Comparison of ENCODE assay signal across 12 cellular contexts in the genomic region with DNA sequence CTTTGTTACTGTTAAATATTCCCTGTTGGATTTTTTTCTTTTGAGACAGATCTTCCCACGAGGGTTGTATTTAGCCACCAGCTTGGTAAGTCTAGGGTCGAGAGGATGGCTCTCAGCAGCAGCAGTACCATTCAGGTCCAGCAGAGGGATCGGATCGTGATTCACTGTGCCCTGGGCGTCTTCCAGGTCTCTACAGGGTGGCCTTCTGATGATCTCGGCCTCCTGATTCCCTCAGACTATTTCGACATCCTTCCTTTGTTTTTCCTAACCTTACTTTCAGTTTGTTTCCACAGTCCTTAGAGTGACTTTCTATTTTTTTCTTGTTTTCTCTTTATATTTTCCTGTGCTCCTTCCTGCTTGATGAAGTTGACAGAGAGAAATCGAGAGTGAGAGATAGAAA.
DNase-seq lines count a peak whose midpoint lies in the region; ATAC-seq, FAIRE-seq and TF ChIP-seq lines count a peak whose summit lies in the region.
"Had no signal": no experiment of that assay in that cellular context is flagged by ENCODE, and none has a peak within 500 bp of the region (broad histone marks: within the 10 kb centered on the region; RNA-seq: fewer than 3 reads in every experiment).

No MANE protein-coding gene starts in this region.

- no peak overlapping the region for H3K18ac ChIP-seq in H1 (ENCODE audit: extremely low read depth, low read length)

- H3K9ac ChIP-seq in H1 (replicated peaks in 1 of 4; ENCODE audit: extremely low read depth in 1 of 4, low read depth in 3 of 4, low read length in 3 of 4), result no peak overlapping the region
- H3K9ac ChIP-seq: parathyroid adenoma had no signal

- peaks cover 85 to 86% of the 10 kb centered on the region in 2 donors for H3K9me3 Mint-ChIP-seq in stimulated activated naive CD8-positive, alpha-beta T cell treated with anti-CD3 and anti-CD28 coated beads, Interleukin-15, amount 100 ng/mL, for 72 hours

- no peak overlapping the region for H2AFZ ChIP-seq in H1 (ENCODE audit: low read length)
- H2AFZ ChIP-seq: parathyroid adenoma had no signal

- no peak overlapping the region for H2BK120ac ChIP-seq in H1 (replicated peaks; ENCODE audit: low read depth, low read length)

- no peak overlapping the region for H3K4me3 ChIP-seq in NB4 (ENCODE audit: low read depth, low read length)
- H3K4me3 ChIP-seq in H1 (ENCODE audit: extremely low read depth in 1 of 4, insufficient read depth in 2 of 4, low read depth in 3 of 4, low read length in 4 of 4), result no peak overlapping the region

- H3K56ac ChIP-seq in H1 (replicated peaks; ENCODE audit: insufficient read length, low read depth, low read length), result no peak overlapping the region

- ATAC-seq in stimulated activated naive CD8-positive, alpha-beta T cell treated with anti-CD3 and anti-CD28 coated beads, Interleukin-15, Interleukin-2, amounts not matched to agents 100 U/mL and 50 U/mL, for 24 hours, result no peak
- no peak for ATAC-seq in stimulated activated naive CD8-positive, alpha-beta T cell treated with anti-CD3 and anti-CD28 coated beads, Interleukin-15, amount 100 ng/mL, for 72 hours
- ATAC-seq in GM19328 (IDR thresholded peaks at IDR 0.05; ENCODE audit: unreplicated experiment), result no peak

- TF ChIP-seq CTCF in NB4 (IDR thresholded peaks at IDR 0.05; ENCODE audit: low read depth, low read length) (peak; percentile 30), H1 (IDR thresholded peaks at IDR 0.05; ENCODE audit: control extremely low read depth in 1 of 3, insufficient read depth in 1 of 3, low read depth in 1 of 3, low read length in 3 of 3) (peak; percentile 42 to 67 (median 61); a peak in 3 of 4 replicates)

- H3K4me1 ChIP-seq in H1 (replicated peaks in 1 of 4; ENCODE audit: control insufficient read depth in 3 of 4, insufficient read depth in 4 of 4, low read length in 3 of 4), result no peaks in the 10 kb centered on the region
- H3K4me1 ChIP-seq: parathyroid adenoma had no signal

- H2BK12ac ChIP-seq in H1 (ENCODE audit: low read depth, low read length), result no peak overlapping the region

- H2AK5ac ChIP-seq in H1 (ENCODE audit: low read depth, low read length), result no peak overlapping the region

- no peak overlapping the region for H2BK5ac ChIP-seq in H1 (ENCODE audit: low read depth, low read length)

- no peak overlapping the region for H4K8ac ChIP-seq in H1 (ENCODE audit: extremely low read depth, insufficient read depth, low read length)

- peak; percentile 8 for DNase-seq in stimulated activated naive CD8-positive, alpha-beta T cell treated with anti-CD3 and anti-CD28 coated beads, Interleukin-15, Interleukin-2, amounts not matched to agents 100 U/mL and 50 U/mL, for 24 hours
- DNase-seq in stimulated activated naive CD8-positive, alpha-beta T cell treated with anti-CD3 and anti-CD28 coated beads, Interleukin-15, amount 100 ng/mL, for 72 hours, result no peak
- DNase-seq in NB4 (ENCODE audit: low read depth), result peak; percentile 64
- DNase-seq in H1 (ENCODE audit: low read depth in 1 of 2, low spot score in 2 of 2), result peak in 1 of 2 experiments; percentile 58
- DNase-seq in urothelium cell line (ENCODE audit: low spot score), result peak; percentile 66
- no peak for DNase-seq in effector CD8-positive, alpha-beta T cell (lab: John Stamatoyannopoulos, UW)
- no peak for DNase-seq in iPS-NIHi11 (ENCODE audit: low spot score)
- DNase-seq: foreskin melanocyte, NCI-H2029 had no signal

- CTCF ChIA-PET in H1 (lab: Charles Lee; ENCODE audit: partially characterized antibody), result interaction anchor here (1.1 to 1.3 kb wide), 2 partner anchors 18 to 548 kb away, joined by 4 to 6 read pairs; no protein-coding TSS in a partner anchor

- no peak overlapping the region for H4K91ac ChIP-seq in H1 (replicated peaks; ENCODE audit: insufficient read length, low read length)

- no peak overlapping the region for H3K4me2 ChIP-seq in H1 (ENCODE audit: insufficient read depth in 1 of 2, low read depth in 2 of 2, low read length in 2 of 2)

- no peak overlapping the region for H3K27ac ChIP-seq in H1 (ENCODE audit: low read depth, low read length)
- H3K27ac ChIP-seq: parathyroid adenoma had no signal

- H3K79me1 ChIP-seq in H1 (ENCODE audit: low read depth, low read length), result no peaks in the 10 kb centered on the region

- no peaks in the 10 kb centered on the region for H4K20me1 ChIP-seq in H1 (replicated peaks in 1 of 2; ENCODE audit: control insufficient read depth in 1 of 2, insufficient read depth in 2 of 2, low read length in 2 of 2)

- FAIRE-seq in H1 (lab: Jason Lieb, UNC) (no peak), urothelium cell line (lab: Jason Lieb, UNC) (no peak)

- no peak overlapping the region for H3K23ac ChIP-seq in H1 (ENCODE audit: insufficient read length)

- peak in 1 of 2 experiments; percentile 17; a peak in 2 of 4 replicates for TF ChIP-seq RAD21 in H1 (IDR thresholded peaks at IDR 0.05 in 1 of 2, conservative IDR thresholded peaks at IDR 0.05 in 1 of 2; ENCODE audit: low read depth in 2 of 2, low read length in 2 of 2)

- H3K27me3 ChIP-seq in H1 (replicated peaks in 1 of 4; ENCODE audit: control insufficient read depth in 3 of 4, extremely low read depth in 1 of 4, insufficient read depth in 3 of 4, low read length in 3 of 4), result peaks cover 12 to 26% (median 16%) of the 10 kb centered on the region in 4 experiments

- peaks cover 37 to 41% of the 10 kb centered on the region in 2 experiments for H3K9me3 ChIP-seq in H1 (ENCODE audit: insufficient read depth in 2 of 2, low read depth in 1 of 2, low read length in 1 of 2)

- POLR2A ChIA-PET in H1 (lab: Charles Lee; ENCODE audit: partially characterized antibody), result no interaction called here

- TF ChIP-seq EP300 in H1 (IDR thresholded peaks at IDR 0.05; ENCODE audit: borderline replicate concordance in 1 of 2, low read depth in 2 of 2, low read length in 2 of 2), result no peak

- H3K4me1 Mint-ChIP-seq in stimulated activated naive CD8-positive, alpha-beta T cell treated with anti-CD3 and anti-CD28 coated beads, Interleukin-15, amount 100 ng/mL, for 72 hours, result no peaks in the 10 kb centered on the region

- WGBS in H1 (ENCODE audit: extremely low coverage in 1 of 2, insufficient coverage in 1 of 2, insufficient read length in 1 of 2, insufficient replicate concordance in 2 of 2, low coverage in 1 of 2, low lambda C conversion rate in 2 of 2, missing lambda C conversion rate in 1 of 2), 2 experiments, result 93% methylated on average over 8 of the region's 8 CpGs; no CpG with 5 or more reads in 1 of the 2 experiments

- H2BK20ac ChIP-seq in H1 (ENCODE audit: low read length), result no peak overlapping the region

- peaks cover 0 to 25% (median 0%) of the 10 kb centered on the region in 4 experiments; a peak in 2 of 8 replicates for H3K36me3 ChIP-seq in H1 (ENCODE audit: control insufficient read depth in 2 of 4, insufficient read depth in 4 of 4, low read length in 3 of 4)

- TF ChIP-seq POLR2A in NB4 (IDR thresholded peaks at IDR 0.05; ENCODE audit: extremely low read depth, insufficient read length), result no peak
- TF ChIP-seq POLR2A in H1 (IDR thresholded peaks at IDR 0.05; ENCODE audit: control extremely low read depth in 1 of 2, low read depth in 2 of 2, low read length in 2 of 2), result no peak

- no peak overlapping the region for H2BK15ac ChIP-seq in H1 (ENCODE audit: low read length)

- H3K27ac Mint-ChIP-seq in stimulated activated naive CD8-positive, alpha-beta T cell treated with anti-CD3 and anti-CD28 coated beads, Interleukin-15, amount 100 ng/mL, for 72 hours, result no peak overlapping the region
- H3K27ac Mint-ChIP-seq: stimulated activated naive CD8-positive, alpha-beta T cell treated with anti-CD3 and anti-CD28 coated beads, Interleukin-15, Interleukin-2, amounts not matched to agents 100 ng/mL and 50 ng/mL, for 24 hours had no signal

- H3K14ac ChIP-seq in H1 (ENCODE audit: insufficient read length), result no peak overlapping the region

- H3K23me2 ChIP-seq in H1 (ENCODE audit: low read depth, low read length), result no peaks in the 10 kb centered on the region

- no peaks in the 10 kb centered on the region for H3K27me3 Mint-ChIP-seq in stimulated activated naive CD8-positive, alpha-beta T cell treated with anti-CD3 and anti-CD28 coated beads, Interleukin-15, amount 100 ng/mL, for 72 hours
- H3K27me3 Mint-ChIP-seq: stimulated activated naive CD8-positive, alpha-beta T cell treated with anti-CD3 and anti-CD28 coated beads, Interleukin-15, Interleukin-2, amounts not matched to agents 100 ng/mL and 50 ng/mL, for 24 hours had no signal

- no peak overlapping the region for H3K4me3 Mint-ChIP-seq in stimulated activated naive CD8-positive, alpha-beta T cell treated with anti-CD3 and anti-CD28 coated beads, Interleukin-15, amount 100 ng/mL, for 72 hours
- H3K4me3 Mint-ChIP-seq: stimulated activated naive CD8-positive, alpha-beta T cell treated with anti-CD3 and anti-CD28 coated beads, Interleukin-15, Interleukin-2, amounts not matched to agents 100 ng/mL and 50 ng/mL, for 24 hours had no signal

- H3K4ac ChIP-seq in H1 (replicated peaks; ENCODE audit: insufficient read length, low read depth, low read length), result no peak overlapping the region

- no peaks in the 10 kb centered on the region for H3K79me2 ChIP-seq in H1 (ENCODE audit: control insufficient read depth in 1 of 2, insufficient read depth in 2 of 2, low read length in 2 of 2)
- H3K79me2 ChIP-seq: parathyroid adenoma had no signal

- H4K5ac ChIP-seq in H1 (ENCODE audit: insufficient read length, low read depth, low read length), result no peak overlapping the region

TF ChIP-seq in H1, 55 proteins besides CTCF, POLR2A, EP300 and RAD21:
- TF ChIP-seq CEBPB (IDR thresholded peaks at IDR 0.05; ENCODE audit: low read depth, low read length), result peak; percentile 69; the same call in 1 of the 2 replicates
- no peak for TF ChIP-seq CBX8 (IDR thresholded peaks at IDR 0.05; ENCODE audit: borderline replicate concordance, low read depth, low read length)
- no peak for TF ChIP-seq SIRT6 (IDR thresholded peaks at IDR 0.05; ENCODE audit: low read length)
- TF ChIP-seq GTF2F1 (IDR thresholded peaks at IDR 0.05; ENCODE audit: borderline replicate concordance, low read depth, low read length), result 0 out of 2 replicates have a peak, but pooled peaks have one; percentile 35
- no peak for TF ChIP-seq KDM4A (IDR thresholded peaks at IDR 0.05; ENCODE audit: low read depth, low read length, severe bottlenecking)
- no peak for TF ChIP-seq MAFK (IDR thresholded peaks at IDR 0.05; ENCODE audit: low read depth, low read length)
- no peak for TF ChIP-seq ATF3 (IDR thresholded peaks at IDR 0.05; ENCODE audit: insufficient read depth, low read depth, low read length)
- TF ChIP-seq SIX5 (IDR thresholded peaks at IDR 0.05; ENCODE audit: low read depth, low read length), result no peak
- no peak for TF ChIP-seq TCF12 (IDR thresholded peaks at IDR 0.05; ENCODE audit: low read depth, low read length)
- TF ChIP-seq RNF2 (IDR thresholded peaks at IDR 0.05; ENCODE audit: borderline replicate concordance, low read depth, low read length, missing control alignments, poor library complexity, severe bottlenecking), result no peak

Comparison
In these comparisons a context has a peak if more than half of its experiments do, and no peak if none do; other contexts are left out.
1. DNase-seq: peak in stimulated activated naive CD8-positive, alpha-beta T cell treated with anti-CD3 and anti-CD28 coated beads, Interleukin-15, Interleukin-2, amounts not matched to agents 100 U/mL and 50 U/mL, for 24 hours (single experiment), NB4 (single experiment) and urothelium cell line (single experiment); none in stimulated activated naive CD8-positive, alpha-beta T cell treated with anti-CD3 and anti-CD28 coated beads, Interleukin-15, amount 100 ng/mL, for 72 hours (0 of 2), effector CD8-positive, alpha-beta T cell (single experiment) and iPS-NIHi11 (single experiment).